ENCODE assay signal across 22 cellular contexts in the genomic region with DNA sequence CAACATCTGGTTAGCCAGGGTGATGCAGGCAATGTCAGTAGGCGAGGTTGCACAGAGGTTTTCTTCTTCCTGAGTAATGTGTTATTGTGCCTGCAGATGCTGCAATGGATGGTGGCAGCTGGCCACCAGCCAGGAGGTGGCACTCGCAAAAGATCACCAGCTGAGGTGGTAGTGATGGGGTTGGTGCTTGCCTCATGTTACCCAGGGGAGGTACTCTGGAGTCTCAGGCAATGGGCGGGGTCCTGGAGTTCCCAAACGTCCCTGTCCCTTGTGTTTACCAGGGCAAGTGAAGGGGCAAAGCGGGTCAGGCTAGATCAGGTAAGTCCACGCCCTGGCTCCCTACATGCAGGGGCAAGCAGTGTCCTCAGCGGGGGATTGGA. TPM values are rescaled to one million over a fixed set of nuclear protein-coding genes. Genes with fewer than 3 reads are reported as not detected.
DNase-seq lines count a peak whose midpoint lies in the region; ATAC-seq lines count a peak whose summit lies in the region.
"Had no signal": no experiment of that assay in that cellular context is flagged by ENCODE, and none has a peak within 500 bp of the region (broad histone marks: within the 10 kb centered on the region; RNA-seq: fewer than 3 reads in every experiment).

No MANE protein-coding gene starts in this region.

- H3K36me3 Mint-ChIP-seq in activated naive CD8-positive, alpha-beta T cell treated with anti-CD3 and anti-CD28 coated beads, Interleukin-2, amount 50 U/mL, for 24 hours (ENCODE audit: low read depth), result no peaks in the 10 kb centered on the region
- no peaks in the 10 kb centered on the region for H3K36me3 Mint-ChIP-seq in activated naive CD4-positive, alpha-beta T cell treated with anti-CD3 and anti-CD28 coated beads for 36 hours (ENCODE audit: low read depth)
- H3K36me3 Mint-ChIP-seq: CD14-positive monocyte had no signal

- CTCF ChIA-PET in activated naive CD4-positive, alpha-beta T cell treated with anti-CD3 and anti-CD28 coated beads for 36 hours (lab: Charles Lee), result no interaction called here

- DNase-seq in NCI-H748 (lab: John Stamatoyannopoulos, UW; ENCODE audit: unreplicated experiment), result peak; percentile 43
- DNase-seq in NCI-H748 treated with DMSO at 0.1 percent for 48 hours (lab: John Stamatoyannopoulos, UW), result no peak
- peak; percentile 45 for DNase-seq in NCI-H345 treated with DMSO at 0.1 percent for 48 hours (lab: John Stamatoyannopoulos, UW; ENCODE audit: unreplicated experiment)
- peak; percentile 38 for DNase-seq in left lobe of liver (ENCODE audit: low spot score)
- no peak for DNase-seq in activated naive CD8-positive, alpha-beta T cell treated with anti-CD3 and anti-CD28 coated beads, Interleukin-2, amount 50 U/mL, for 24 hours
- no peak for DNase-seq in activated naive CD4-positive, alpha-beta T cell treated with anti-CD3 and anti-CD28 coated beads for 36 hours
- DNase-seq: 8988T, AML-193, DMS53, MM.1S, NCI-H1048, NCI-H1417 treated with DMSO at 0.1 percent for 48 hours, NCI-H187, NCI-H510A treated with DMSO at 0.1 percent for 48 hours, NCI-H82, OCI-M1 had no signal

- H3K9me3 Mint-ChIP-seq in activated naive CD8-positive, alpha-beta T cell treated with anti-CD3 and anti-CD28 coated beads, Interleukin-2, amount 50 U/mL, for 24 hours, result peaks cover 8% of the 10 kb centered on the region
- peaks cover 2% of the 10 kb centered on the region for H3K9me3 Mint-ChIP-seq in activated naive CD4-positive, alpha-beta T cell treated with anti-CD3 and anti-CD28 coated beads for 36 hours

- peaks cover 9% of the 10 kb centered on the region for H3K27me3 Mint-ChIP-seq in activated naive CD8-positive, alpha-beta T cell treated with anti-CD3 and anti-CD28 coated beads, Interleukin-2, amount 50 U/mL, for 24 hours
- H3K27me3 Mint-ChIP-seq in activated naive CD4-positive, alpha-beta T cell treated with anti-CD3 and anti-CD28 coated beads for 36 hours (ENCODE audit: low read depth), result peaks cover 10% of the 10 kb centered on the region

- H3K4me1 Mint-ChIP-seq in activated naive CD8-positive, alpha-beta T cell treated with anti-CD3 and anti-CD28 coated beads, Interleukin-2, amount 50 U/mL, for 24 hours, result no peaks in the 10 kb centered on the region
- H3K4me1 Mint-ChIP-seq in activated naive CD4-positive, alpha-beta T cell treated with anti-CD3 and anti-CD28 coated beads for 36 hours (ENCODE audit: low read depth), result no peaks in the 10 kb centered on the region

- intact Hi-C loops in activated naive CD4-positive, alpha-beta T cell treated with anti-CD3 and anti-CD28 coated beads for 36 hours (cut with micrococcal nuclease), result no loop called here

- no peak overlapping the region for H3K27ac Mint-ChIP-seq in activated naive CD8-positive, alpha-beta T cell treated with anti-CD3 and anti-CD28 coated beads, Interleukin-2, amount 50 U/mL, for 24 hours
- H3K27ac Mint-ChIP-seq in activated naive CD4-positive, alpha-beta T cell treated with anti-CD3 and anti-CD28 coated beads for 36 hours, result no peak overlapping the region

- ATAC-seq in left lobe of liver, result no peak
- ATAC-seq in activated naive CD8-positive, alpha-beta T cell treated with anti-CD3 and anti-CD28 coated beads, Interleukin-2, amount 50 U/mL, for 24 hours, result no peak
- no peak for ATAC-seq in GM19455 (IDR thresholded peaks at IDR 0.05; ENCODE audit: unreplicated experiment)
- ATAC-seq: K562 had no signal

- H3K4me3 Mint-ChIP-seq in activated naive CD8-positive, alpha-beta T cell treated with anti-CD3 and anti-CD28 coated beads, Interleukin-2, amount 50 U/mL, for 24 hours, result no peak overlapping the region
- no peak overlapping the region for H3K4me3 Mint-ChIP-seq in activated naive CD4-positive, alpha-beta T cell treated with anti-CD3 and anti-CD28 coated beads for 36 hours
- H3K4me3 Mint-ChIP-seq: CD14-positive monocyte had no signal

RNA-seq across cellular contexts. Expression of gene CLRN3, which starts 21.1 kb away (rescaled TPM):
- total RNA-seq in left lobe of liver, result 25.1 TPM
- not detected for total RNA-seq in activated naive CD4-positive, alpha-beta T cell treated with anti-CD3 and anti-CD28 coated beads for 36 hours
- total RNA-seq: K562, LHCN-M2, Right ventricle myocardium inferior, SJSA1 had no signal

RNA-seq across cellular contexts. Expression of gene PTPRE, which starts 35.3 kb away (rescaled TPM):
- total RNA-seq in left lobe of liver, result 1.6 TPM
- 10 to 100 TPM; 13.4 to 16.4 TPM for total RNA-seq in activated naive CD4-positive, alpha-beta T cell treated with anti-CD3 and anti-CD28 coated beads for 36 hours

Comparison
In these comparisons a context has a peak if more than half of its experiments do, and no peak if none do; other contexts are left out.
1. DNase-seq: peak in NCI-H748 (single experiment), NCI-H345 treated with DMSO at 0.1 percent for 48 hours (single experiment) and left lobe of liver (single experiment); none in NCI-H748 treated with DMSO at 0.1 percent for 48 hours (single experiment), activated naive CD8-positive, alpha-beta T cell treated with anti-CD3 and anti-CD28 coated beads, Interleukin-2, amount 50 U/mL, for 24 hours (single experiment) and activated naive CD4-positive, alpha-beta T cell treated with anti-CD3 and anti-CD28 coated beads for 36 hours (single experiment).
2. RNA of gene CLRN3, which starts 21.1 kb away (total RNA-seq): 25.1 TPM in left lobe of liver (single experiment); not detected in activated naive CD4-positive, alpha-beta T cell treated with anti-CD3 and anti-CD28 coated beads for 36 hours; every median in the first group is over 10 times any median in the second.